Comparison of ENCODE assay signal across 8 cellular contexts in the genomic region with DNA sequence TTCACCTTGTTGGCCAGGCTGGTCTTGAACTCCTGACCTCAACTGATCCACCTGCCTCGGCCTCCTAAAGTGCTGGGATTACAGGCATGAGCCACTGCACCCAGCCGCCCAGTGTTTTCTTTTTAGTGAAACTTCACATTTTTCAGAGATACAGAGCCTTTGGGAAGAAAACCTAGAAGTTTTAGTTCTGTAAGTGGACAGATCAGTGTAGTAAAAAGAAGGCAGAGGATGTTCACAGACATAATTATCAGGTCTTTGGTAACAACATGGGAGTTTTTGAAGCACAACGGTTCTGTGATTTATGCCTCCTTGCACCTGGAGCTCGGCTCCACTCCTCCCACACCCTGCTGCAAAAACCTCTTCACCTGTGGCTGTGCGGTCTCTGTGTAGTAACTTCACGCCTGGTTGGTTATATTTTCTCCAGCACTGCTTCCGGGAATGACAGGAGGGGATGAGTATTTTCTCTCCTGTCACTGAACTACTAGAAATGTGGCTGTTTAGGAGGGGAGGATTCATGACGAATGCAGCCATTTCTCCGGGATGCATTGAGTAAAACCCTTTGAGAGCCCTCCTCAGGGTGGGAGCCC.
A peak's percentile ranks its signal among the peaks of the same experiment; 100 is the strongest.
DNase-seq lines count a peak whose midpoint lies in the region; ATAC-seq and TF ChIP-seq lines count a peak whose summit lies in the region.

No MANE protein-coding gene starts in this region.

- TF ChIP-seq CTCF in activated B cell treated with CpG ODN at 0.5 μM for 24 hours (IDR thresholded peaks at IDR 0.05): no peak
- TF ChIP-seq CTCF in suprapubic skin (IDR thresholded peaks at IDR 0.05): no peak

- WGBS in suprapubic skin: 51% methylated on average over 9 of the region's 9 CpGs

- H3K9me3 ChIP-seq in suprapubic skin: no peaks in the 10 kb centered on the region

- H3K4me1 ChIP-seq in suprapubic skin: peaks cover 18% of the 10 kb centered on the region

- no peak overlapping the region for H3K4me3 ChIP-seq in suprapubic skin

- H3K36me3 Mint-ChIP-seq in activated B cell treated with CpG ODN at 0.5 μM for 24 hours (ENCODE audit: low read depth): no peaks in the 10 kb centered on the region

- POLR2A ChIA-PET in activated B cell treated with CpG ODN at 0.5 μM for 24 hours (lab: Charles Lee): interaction anchor here (0.5 to 8.1 kb wide), 18 partner anchors 12 to 368 kb away, joined by 3 to 110 read pairs (median 13); partner anchors contain the start of gene ARF6

- TF ChIP-seq EP300 in suprapubic skin (IDR thresholded peaks at IDR 0.05): no peak

- H3K9me3 Mint-ChIP-seq in activated B cell treated with CpG ODN at 0.5 μM for 24 hours: no peaks in the 10 kb centered on the region

- ATAC-seq in GM19395 (IDR thresholded peaks at IDR 0.05; ENCODE audit: unreplicated experiment): peak; percentile 55
- peak; percentile 59 for ATAC-seq in activated B cell treated with CpG ODN at 0.5 μM for 24 hours (ENCODE audit: low read depth)

- H3K4me1 Mint-ChIP-seq in activated B cell treated with CpG ODN at 0.5 μM for 24 hours: peaks cover 67% of the 10 kb centered on the region

- CTCF ChIA-PET in activated B cell treated with CpG ODN at 0.5 μM for 24 hours (lab: Charles Lee): interaction anchor here (1.0 to 1.5 kb wide), 3 partner anchors 12 to 43 kb away, joined by 3 to 7 read pairs (median 3); no protein-coding TSS in a partner anchor

- no peaks in the 10 kb centered on the region for H3K27me3 ChIP-seq in suprapubic skin

- intact Hi-C loops in activated B cell treated with CpG ODN at 0.5 μM for 24 hours (cut with micrococcal nuclease): loop anchor here (1.0 to 2.0 kb wide), 3 partner anchors 17 to 68 kb away; no protein-coding TSS in a partner anchor

- peak overlapping the region; percentile 71 for H3K4me3 Mint-ChIP-seq in activated B cell treated with CpG ODN at 0.5 μM for 24 hours

- H3K27me3 Mint-ChIP-seq in activated B cell treated with CpG ODN at 0.5 μM for 24 hours: no peaks in the 10 kb centered on the region

- H3K27ac Mint-ChIP-seq in activated B cell treated with CpG ODN at 0.5 μM for 24 hours: peak overlapping the region; percentile 96

- DNase-seq in COR-L47 (lab: John Stamatoyannopoulos, UW) (peak; percentile 51), HT-29 (ENCODE audit: low spot score) (peak; percentile 64), activated B cell treated with CpG ODN at 0.5 μM for 24 hours (no peak), suprapubic skin (ENCODE audit: low spot score in 2 of 2) (no peak), C1 segment of cervical spinal cord (lab: John Stamatoyannopoulos, UW) (no peak), DMS114 treated with DMSO at 0.1 percent for 48 hours (lab: John Stamatoyannopoulos, UW; ENCODE audit: unreplicated experiment) (no peak), SIG-M5 treated with dmso at 0.1 percent for 504 hours (lab: John Stamatoyannopoulos, UW; ENCODE audit: unreplicated experiment) (no peak)

- no peaks in the 10 kb centered on the region for H3K36me3 ChIP-seq in suprapubic skin

- H3K27ac ChIP-seq in suprapubic skin: peak overlapping the region; percentile 78

- TF ChIP-seq POLR2A in suprapubic skin (IDR thresholded peaks at IDR 0.05): no peak

Comparison
In these comparisons a context has a peak if more than half of its experiments do, and no peak if none do; other contexts are left out.
1. DNase-seq: peak in COR-L47 (single experiment) and HT-29 (single experiment); none in activated B cell treated with CpG ODN at 0.5 μM for 24 hours (single experiment), suprapubic skin (0 of 2), C1 segment of cervical spinal cord (0 of 14), DMS114 treated with DMSO at 0.1 percent for 48 hours (single experiment) and SIG-M5 treated with dmso at 0.1 percent for 504 hours (single experiment).